1 cellular context compared by ENCODE assay signal in genomic region chr1:153518562-153518961, GRCh38.
TF ChIP-seq lines count a peak whose summit lies in the region.

No MANE protein-coding gene starts in this region.

TF ChIP-seq in IMR-90, 13 proteins besides CTCF, POLR2A, EP300 and RAD21:
- peak; percentile 87 for TF ChIP-seq CEBPB (IDR thresholded peaks at IDR 0.05; ENCODE audit: low read depth, low read length)
- no peak for TF ChIP-seq RCOR1 (IDR thresholded peaks at IDR 0.05; ENCODE audit: insufficient replicate concordance, low read length)
